19 cellular contexts compared by ENCODE assay signal in the genomic region with DNA sequence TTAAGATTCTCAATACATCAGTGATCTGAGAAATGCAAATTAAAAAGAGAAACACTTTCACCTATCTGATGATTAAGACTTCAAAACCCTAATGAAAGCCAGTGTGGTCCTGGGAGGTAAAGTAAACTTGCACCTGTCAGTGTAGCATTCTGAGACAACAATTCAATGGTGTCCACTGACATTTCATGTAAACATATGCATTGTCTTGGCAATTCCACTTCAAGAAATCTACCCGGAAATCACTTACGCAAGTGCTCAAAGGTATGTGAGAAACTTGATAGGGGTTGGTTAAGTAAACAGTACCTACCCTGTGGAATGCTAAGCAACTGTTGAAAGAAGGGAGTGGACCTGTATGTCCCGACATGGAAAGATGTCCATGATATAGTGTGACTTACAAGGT. TPM values are rescaled to one million over a fixed set of nuclear protein-coding genes. Genes with fewer than 3 reads are reported as not detected.
DNase-seq lines count a peak whose midpoint lies in the region; ATAC-seq and TF ChIP-seq lines count a peak whose summit lies in the region.
"Had no signal": no experiment of that assay in that cellular context is flagged by ENCODE, and none has a peak within 500 bp of the region (broad histone marks: within the 10 kb centered on the region; RNA-seq: fewer than 3 reads in every experiment).

No MANE protein-coding gene starts in this region.

- H3K4me3 Mint-ChIP-seq in activated CD4-positive, alpha-beta T cell treated with anti-CD3 and anti-CD28 coated beads, Interleukin-2, amount 10 ng/mL, durations not matched to agents 7 days and 5 days: no peak overlapping the region
- no peak overlapping the region for H3K4me3 Mint-ChIP-seq in nephron progenitor cell
- H3K4me3 Mint-ChIP-seq: activated T-cell treated with anti-CD3 and anti-CD28 coated beads, Interleukin-2, amount 50 U/mL, for 24 hours; IgD-negative memory B cell; natural killer cell had no signal

- CTCF ChIA-PET in PC-3 (lab: Charles Lee): no interaction called here
- CTCF ChIA-PET in activated CD4-positive, alpha-beta T cell treated with anti-CD3 and anti-CD28 coated beads, Interleukin-2, amount 10 ng/mL, durations not matched to agents 7 days and 5 days (lab: Charles Lee): no interaction called here

- no peaks in the 10 kb centered on the region for H3K9me2 ChIP-seq in PC-3 (replicated peaks; ENCODE audit: low read length)

- 0 out of 2 replicates have a peak overlapping the region, but pooled peaks have one; percentile 1 for H3K27ac ChIP-seq in PC-3 (ENCODE audit: low read length)
- H3K27ac ChIP-seq in transverse colon: peak overlapping the region; percentile 41 to 90 (median 86)
- H3K27ac ChIP-seq: foreskin keratinocyte, skin epidermis, suprapubic skin had no signal

- peaks cover 5% of the 10 kb centered on the region for H3K9me3 Mint-ChIP-seq in activated CD4-positive, alpha-beta T cell treated with anti-CD3 and anti-CD28 coated beads, Interleukin-2, amount 10 ng/mL, durations not matched to agents 7 days and 5 days
- H3K9me3 Mint-ChIP-seq in nephron progenitor cell: peaks cover 16% of the 10 kb centered on the region

- peak; percentile 25 for TF ChIP-seq POLR2A in transverse colon (IDR thresholded peaks at IDR 0.05)

- H2AFZ ChIP-seq in PC-3 (ENCODE audit: low read length): no peak overlapping the region

- no peaks in the 10 kb centered on the region for H3F3A ChIP-seq in PC-3 (ENCODE audit: low read length, unreplicated experiment)

- H3K4me2 ChIP-seq in PC-3 (ENCODE audit: low read length): peak overlapping the region; percentile 38

- TF ChIP-seq CTCF in PC-3 (conservative IDR thresholded peaks at IDR 0.05; ENCODE audit: low read depth, low read length) (no peak), fibroblast of pulmonary artery (IDR thresholded peaks at IDR 0.05; ENCODE audit: low read length, missing control alignments) (no peak), transverse colon (IDR thresholded peaks at IDR 0.05) (no peak), nephron progenitor cell (IDR thresholded peaks at IDR 0.05) (no peak)

- no peaks in the 10 kb centered on the region for H3K36me3 Mint-ChIP-seq in activated CD4-positive, alpha-beta T cell treated with anti-CD3 and anti-CD28 coated beads, Interleukin-2, amount 10 ng/mL, durations not matched to agents 7 days and 5 days (ENCODE audit: low read depth)
- H3K36me3 Mint-ChIP-seq in nephron progenitor cell (ENCODE audit: low read depth): peaks cover 1% of the 10 kb centered on the region

- BruUV-seq in PC-3 (replicated peaks; lab: Mats Ljungman, UMichigan): no TSS peak

- no peaks in the 10 kb centered on the region for H3K79me2 ChIP-seq in PC-3 (ENCODE audit: low read length)

- peaks cover 14% of the 10 kb centered on the region for H3K4me1 Mint-ChIP-seq in activated CD4-positive, alpha-beta T cell treated with anti-CD3 and anti-CD28 coated beads, Interleukin-2, amount 10 ng/mL, durations not matched to agents 7 days and 5 days
- H3K4me1 Mint-ChIP-seq in nephron progenitor cell: peaks cover 52% of the 10 kb centered on the region
- H3K4me1 Mint-ChIP-seq: IgD-negative memory B cell, natural killer cell had no signal

- ATAC-seq in PC-3: peak; percentile 88
- ATAC-seq: foreskin keratinocyte, natural killer cell had no signal

- no peaks in the 10 kb centered on the region for H3K36me3 ChIP-seq in PC-3 (ENCODE audit: low read depth, low read length)
- H3K36me3 ChIP-seq in transverse colon: no peaks in the 10 kb centered on the region
- H3K36me3 ChIP-seq: suprapubic skin had no signal

- H3K27me3 ChIP-seq in PC-3 (ENCODE audit: low read length) (no peaks in the 10 kb centered on the region), transverse colon (no peaks in the 10 kb centered on the region)
- H3K27me3 ChIP-seq: foreskin keratinocyte, suprapubic skin had no signal

- no peaks in the 10 kb centered on the region for H3K9me3 ChIP-seq in PC-3 (ENCODE audit: low read length)
- H3K9me3 ChIP-seq in transverse colon: no peaks in the 10 kb centered on the region
- H3K9me3 ChIP-seq: suprapubic skin had no signal

- H4K20me1 ChIP-seq in PC-3 (ENCODE audit: low read length): no peaks in the 10 kb centered on the region

- peaks cover 28% of the 10 kb centered on the region for H3K4me1 ChIP-seq in PC-3 (ENCODE audit: insufficient read depth, low read length)
- H3K4me1 ChIP-seq in transverse colon: peaks cover 0 to 40% (median 17%) of the 10 kb centered on the region in 4 donors
- H3K4me1 ChIP-seq: foreskin keratinocyte had no signal

- intact Hi-C loops in PC-3 (cut with micrococcal nuclease): loop anchor here (10.0 kb wide), 1 partner anchor 73 kb away; the partner anchor contains the start of gene MXRA7
- intact Hi-C loops in transverse colon (cut with DNase I; ENCODE audit: low total_unique reads): no loop called here
- intact Hi-C loops in posterior vena cava (cut with DNase I): no loop called here

- 22 to 29% methylated on average over 3 of the region's 3 CpGs for WGBS in transverse colon (ENCODE audit: low coverage in 1 of 2), 2 donors

- no peak overlapping the region for H3K9ac ChIP-seq in PC-3 (ENCODE audit: low read length)

- peaks cover 12% of the 10 kb centered on the region for H3K27me3 Mint-ChIP-seq in activated CD4-positive, alpha-beta T cell treated with anti-CD3 and anti-CD28 coated beads, Interleukin-2, amount 10 ng/mL, durations not matched to agents 7 days and 5 days
- H3K27me3 Mint-ChIP-seq in nephron progenitor cell (ENCODE audit: low read depth, poor library complexity): peaks cover 22% of the 10 kb centered on the region
- H3K27me3 Mint-ChIP-seq: activated T-cell treated with anti-CD3 and anti-CD28 coated beads, Interleukin-2, amount 50 U/mL, for 24 hours had no signal

- POLR2A ChIA-PET in PC-3 (lab: Charles Lee; ENCODE audit: unreplicated experiment): no interaction called here
- POLR2A ChIA-PET in activated CD4-positive, alpha-beta T cell treated with anti-CD3 and anti-CD28 coated beads, Interleukin-2, amount 10 ng/mL, durations not matched to agents 7 days and 5 days (lab: Charles Lee): no interaction called here

- in situ Hi-C loops in transverse colon (cut with MboI; ENCODE audit: low pct_ligation_motif_present in 1 of 4, low pct_unique_long_range_greater_than_20kb in 1 of 4, low sequenced_read_pairs in 3 of 4): no loop called here

- DNase-seq in NCI-H2107 treated with DMSO at 0.1 percent for 48 hours (lab: John Stamatoyannopoulos, UW; ENCODE audit: unreplicated experiment) (peak; percentile 32), NCI-H2107 (lab: John Stamatoyannopoulos, UW) (no peak), PC-3 (peak; percentile 98), fibroblast of pulmonary artery (ENCODE audit: low read depth) (peak; percentile 44), transverse colon (no peak), nephron progenitor cell (no peak), posterior vena cava (ENCODE audit: low spot score) (no peak)
- DNase-seq in activated CD4-positive, alpha-beta T cell treated with anti-CD3 and anti-CD28 coated beads, Interleukin-2, amount 10 ng/mL, durations not matched to agents 7 days and 5 days: no peak
- DNase-seq: activated CD4-positive, alpha-beta T cell treated with anti-CD3 and anti-CD28 coated beads for 1 hour; activated T-cell treated with anti-CD3 and anti-CD28 coated beads, Interleukin-2, amount 50 U/mL, for 24 hours; amniotic stem cell; dermis blood vessel endothelial cell; foreskin keratinocyte; natural killer cell; NCI-H1436 treated with DMSO at 0.1 percent for 48 hours had no signal

- no peak overlapping the region for H3K27ac Mint-ChIP-seq in activated CD4-positive, alpha-beta T cell treated with anti-CD3 and anti-CD28 coated beads, Interleukin-2, amount 10 ng/mL, durations not matched to agents 7 days and 5 days
- H3K27ac Mint-ChIP-seq in nephron progenitor cell: no peak overlapping the region
- H3K27ac Mint-ChIP-seq: activated T-cell treated with anti-CD3 and anti-CD28 coated beads, Interleukin-2, amount 50 U/mL, for 24 hours; IgD-negative memory B cell; natural killer cell had no signal

- H3K4me3 ChIP-seq in PC-3 (ENCODE audit: low read length): no peak overlapping the region
- H3K4me3 ChIP-seq in fibroblast of pulmonary artery (replicated peaks; ENCODE audit: low read depth, low read length): no peak overlapping the region
- peak overlapping the region in 3 of 4 donors; percentile 47 to 50 (median 48) for H3K4me3 ChIP-seq in transverse colon
- H3K4me3 ChIP-seq: skin epidermis, suprapubic skin had no signal

- TF ChIP-seq EP300 in transverse colon (IDR thresholded peaks at IDR 0.05; ENCODE audit: low read depth): peak; percentile 42

RNA-seq across cellular contexts. Expression of gene ST6GALNAC1, which starts 2.1 kb away (rescaled TPM):
- total RNA-seq in PC-3 (2014; rRNA removed): 2.6 and 4.1 TPM in 2 replicates
- 100 to 1,000 TPM; 121 to 281 (median 182) TPM for total RNA-seq in transverse colon
- 1 to 10 TPM; 1.4 to 2.1 TPM for total RNA-seq in activated CD4-positive, alpha-beta T cell treated with anti-CD3 and anti-CD28 coated beads, Interleukin-2, amount 10 ng/mL, durations not matched to agents 7 days and 5 days
- 1 to 10 TPM; 2.0 to 2.3 TPM for total RNA-seq in posterior vena cava
- total RNA-seq: dermis blood vessel endothelial cell, kidney epithelial cell had no signal

RNA-seq across cellular contexts. Expression of gene ST6GALNAC2, which starts 55.8 kb away (rescaled TPM):
- total RNA-seq in PC-3 (2014; rRNA removed) (1.0 and 6.4 TPM in 2 replicates), transverse colon (1 to 10 TPM in 3 of 4 donors, not detected in 1; 1.4 to 4.4 (median 1.6) TPM), posterior vena cava (1 to 10 TPM; 3.0 to 3.1 TPM)
- not detected for total RNA-seq in activated CD4-positive, alpha-beta T cell treated with anti-CD3 and anti-CD28 coated beads, Interleukin-2, amount 10 ng/mL, durations not matched to agents 7 days and 5 days

Comparison
In these comparisons a context has a peak if more than half of its experiments do, and no peak if none do; other contexts are left out.
1. DNase-seq: peak in NCI-H2107 treated with DMSO at 0.1 percent for 48 hours (single experiment), PC-3 (single experiment) and fibroblast of pulmonary artery (single experiment); none in NCI-H2107 (single experiment), transverse colon (single experiment), activated CD4-positive, alpha-beta T cell treated with anti-CD3 and anti-CD28 coated beads, Interleukin-2, amount 10 ng/mL, durations not matched to agents 7 days and 5 days (single experiment), nephron progenitor cell (single experiment) and posterior vena cava (single experiment).
2. H3K4me3 ChIP-seq: peak in transverse colon (3 of 4); none in PC-3 (single experiment) and fibroblast of pulmonary artery (single experiment).
3. RNA of gene ST6GALNAC1, which starts 2.1 kb away (total RNA-seq): 121 to 281 TPM in transverse colon; 2.6 to 4.1 TPM in PC-3, 2.0 to 2.3 TPM in posterior vena cava and 1.4 to 2.1 TPM in activated CD4-positive, alpha-beta T cell treated with anti-CD3 and anti-CD28 coated beads, Interleukin-2, amount 10 ng/mL, durations not matched to agents 7 days and 5 days; every median in the first group is over 10 times any median in the second.